Comparison of ENCODE assay signal across 28 cellular contexts in the genomic region with DNA sequence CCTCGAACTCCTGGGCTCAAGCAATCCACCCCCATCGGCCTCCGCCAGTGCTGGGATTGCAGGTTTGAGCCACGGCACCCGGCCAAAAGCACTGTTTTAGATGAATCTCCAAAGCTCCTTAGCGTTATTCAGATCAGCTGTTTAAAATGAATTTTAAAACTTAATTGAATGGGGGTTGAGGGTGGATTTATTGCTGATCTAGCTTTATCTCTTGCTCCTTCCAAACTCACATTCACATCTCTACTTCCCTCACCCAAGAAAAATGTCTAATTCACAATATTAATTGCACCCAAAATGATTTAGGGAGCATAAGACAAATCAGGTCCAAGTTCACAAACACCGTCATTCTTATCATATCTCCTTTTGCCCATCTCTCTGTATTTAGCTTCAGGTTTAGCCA.
"Had no signal": no experiment of that assay in that cellular context is flagged by ENCODE, and none has a peak within 500 bp of the region (broad histone marks: within the 10 kb centered on the region; RNA-seq: fewer than 3 reads in every experiment).

No MANE protein-coding gene starts in this region.

- FAIRE-seq: TTC549 had no signal

- ATAC-seq: activated CD8-positive, alpha-beta T cell treated with anti-CD3 and anti-CD28 coated beads for 36 hours; activated T-cell treated with anti-CD3 and anti-CD28 coated beads, Interleukin-2, amount 50 U/mL, for 72 hours; activated T-helper 17 cell treated with anti-CD3 and anti-CD28 coated beads, Interleukin-2, amount 50 U/mL, for 72 hours had no signal

- H3K27me3 Mint-ChIP-seq: activated CD4-positive, alpha-beta T cell treated with anti-CD3 and anti-CD28 coated beads, Interleukin-2, amount 10 ng/mL, durations not matched to agents 24 days and 14 days; activated CD8-positive, alpha-beta T cell treated with anti-CD3 and anti-CD28 coated beads for 36 hours; activated naive CD8-positive, alpha-beta T cell treated with anti-CD3 and anti-CD28 coated beads for 36 hours had no signal

- H3K36me3 Mint-ChIP-seq: activated naive CD8-positive, alpha-beta T cell treated with anti-CD3 and anti-CD28 coated beads for 36 hours had no signal

- H3K4me3 Mint-ChIP-seq: activated CD4-positive, alpha-beta T cell treated with anti-CD3 and anti-CD28 coated beads, Interleukin-2, amount 10 ng/mL, durations not matched to agents 24 days and 14 days; activated CD8-positive, alpha-beta T cell treated with anti-CD3 and anti-CD28 coated beads for 36 hours; activated naive CD8-positive, alpha-beta T cell treated with anti-CD3 and anti-CD28 coated beads for 36 hours; activated T-cell treated with anti-CD3 and anti-CD28 coated beads, Interleukin-2, amount 50 U/mL, for 72 hours; activated T-helper 17 cell treated with anti-CD3 and anti-CD28 coated beads, Interleukin-2, amount 50 U/mL, for 72 hours; T-helper 1 cell treated with Interleukin-12 subunit alpha and Interleukin-12 subunit beta and Interleukin-4 antibody, amounts not matched to agents 30 μg/mL and 1 μg/mL, for 36 hours; T-helper 2 cell treated with Interferon-gamma antibody and Interleukin-4, amounts not matched to agents 5 μg/mL and 100 μg/mL, for 36 hours had no signal

- H3K9me3 Mint-ChIP-seq: activated CD4-positive, alpha-beta T cell treated with anti-CD3 and anti-CD28 coated beads, Interleukin-2, amount 10 ng/mL, durations not matched to agents 24 days and 14 days; activated CD8-positive, alpha-beta T cell treated with anti-CD3 and anti-CD28 coated beads for 36 hours; activated naive CD8-positive, alpha-beta T cell treated with anti-CD3 and anti-CD28 coated beads for 36 hours; T-helper 1 cell treated with Interleukin-12 subunit alpha and Interleukin-12 subunit beta and Interleukin-4 antibody, amounts not matched to agents 30 μg/mL and 1 μg/mL, for 36 hours; T-helper 2 cell treated with Interferon-gamma antibody and Interleukin-4, amounts not matched to agents 5 μg/mL and 100 μg/mL, for 36 hours had no signal

- H3K4me1 ChIP-seq: SJCRH30 had no signal

- DNase-seq: activated CD4-positive, alpha-beta T cell treated with anti-CD3 and anti-CD28 coated beads, Interleukin-2, amount 10 ng/mL, durations not matched to agents 24 days and 14 days; activated CD4-positive, alpha-beta T cell treated with anti-CD3 and anti-CD28 coated beads, Interleukin-2, amount 50 U/mL, for 4 hours; activated CD8-positive, alpha-beta T cell treated with anti-CD3 and anti-CD28 coated beads for 36 hours; activated effector memory CD4-positive, alpha-beta T cell treated with anti-CD3 and anti-CD28 coated beads, Interleukin-2, amount 50 U/mL, for 16 hours; activated naive CD4-positive, alpha-beta T cell; activated naive CD4-positive, alpha-beta T cell treated with anti-CD3 and anti-CD28 coated beads, Interleukin-2, amount 50 U/mL, for 16 hours; activated naive CD8-positive, alpha-beta T cell treated with anti-CD3 and anti-CD28 coated beads for 36 hours; activated T-cell treated with anti-CD3 and anti-CD28 coated beads, Interleukin-2, amount 50 U/mL, for 1 hour; activated T-cell treated with anti-CD3 and anti-CD28 coated beads, Interleukin-2, amount 50 U/mL, for 72 hours; amniotic stem cell; aorta; NCI-H1092 treated with DMSO at 0.1 percent for 48 hours; NCI-H1417; NCI-H146; NCI-H187; NCI-H2029 treated with DMSO at 0.1 percent for 48 hours; NCI-H2107; NCI-H2171; NCI-H510A; NCI-H526; NCI-H748 treated with DMSO at 0.1 percent for 48 hours; SHP77; SJCRH30; SK-N-SH had no signal

- H3K4me3 ChIP-seq: SJCRH30 had no signal

- H3K9me2 ChIP-seq: SK-N-SH had no signal

- H3K27me3 ChIP-seq: SJCRH30 had no signal

- H3K4me1 Mint-ChIP-seq: activated CD4-positive, alpha-beta T cell treated with anti-CD3 and anti-CD28 coated beads, Interleukin-2, amount 10 ng/mL, durations not matched to agents 24 days and 14 days; activated naive CD8-positive, alpha-beta T cell treated with anti-CD3 and anti-CD28 coated beads for 36 hours; activated T-helper 17 cell treated with anti-CD3 and anti-CD28 coated beads, Interleukin-2, amount 50 U/mL, for 72 hours had no signal

- H3K27ac ChIP-seq: SJCRH30 had no signal

- H3K9ac ChIP-seq: SK-N-SH had no signal

- H3K27ac Mint-ChIP-seq: activated CD4-positive, alpha-beta T cell treated with anti-CD3 and anti-CD28 coated beads, Interleukin-2, amount 10 ng/mL, durations not matched to agents 24 days and 14 days; activated CD8-positive, alpha-beta T cell treated with anti-CD3 and anti-CD28 coated beads for 36 hours; activated naive CD8-positive, alpha-beta T cell treated with anti-CD3 and anti-CD28 coated beads for 36 hours; activated T-cell treated with anti-CD3 and anti-CD28 coated beads, Interleukin-2, amount 50 U/mL, for 72 hours; activated T-helper 17 cell treated with anti-CD3 and anti-CD28 coated beads, Interleukin-2, amount 50 U/mL, for 72 hours; T-helper 1 cell treated with Interleukin-12 subunit alpha and Interleukin-12 subunit beta and Interleukin-4 antibody, amounts not matched to agents 30 μg/mL and 1 μg/mL, for 36 hours; T-helper 2 cell treated with Interferon-gamma antibody and Interleukin-4, amounts not matched to agents 5 μg/mL and 100 μg/mL, for 36 hours had no signal

- H3K4me2 ChIP-seq: SK-N-SH had no signal

- H3K9me3 ChIP-seq: SJCRH30, SK-N-SH had no signal
